Comparison of ENCODE assay signal across 8 cellular contexts in genomic region chr17:64262422-64263260, GRCh38. TPM values are rescaled to one million over a fixed set of nuclear protein-coding genes. Genes with fewer than 3 reads are reported as not detected.
A peak's percentile ranks its signal among the peaks of the same experiment; 100 is the strongest.
DNase-seq lines count a peak whose midpoint lies in the region; ATAC-seq, FAIRE-seq and TF ChIP-seq lines count a peak whose summit lies in the region.

A gene with protein sequence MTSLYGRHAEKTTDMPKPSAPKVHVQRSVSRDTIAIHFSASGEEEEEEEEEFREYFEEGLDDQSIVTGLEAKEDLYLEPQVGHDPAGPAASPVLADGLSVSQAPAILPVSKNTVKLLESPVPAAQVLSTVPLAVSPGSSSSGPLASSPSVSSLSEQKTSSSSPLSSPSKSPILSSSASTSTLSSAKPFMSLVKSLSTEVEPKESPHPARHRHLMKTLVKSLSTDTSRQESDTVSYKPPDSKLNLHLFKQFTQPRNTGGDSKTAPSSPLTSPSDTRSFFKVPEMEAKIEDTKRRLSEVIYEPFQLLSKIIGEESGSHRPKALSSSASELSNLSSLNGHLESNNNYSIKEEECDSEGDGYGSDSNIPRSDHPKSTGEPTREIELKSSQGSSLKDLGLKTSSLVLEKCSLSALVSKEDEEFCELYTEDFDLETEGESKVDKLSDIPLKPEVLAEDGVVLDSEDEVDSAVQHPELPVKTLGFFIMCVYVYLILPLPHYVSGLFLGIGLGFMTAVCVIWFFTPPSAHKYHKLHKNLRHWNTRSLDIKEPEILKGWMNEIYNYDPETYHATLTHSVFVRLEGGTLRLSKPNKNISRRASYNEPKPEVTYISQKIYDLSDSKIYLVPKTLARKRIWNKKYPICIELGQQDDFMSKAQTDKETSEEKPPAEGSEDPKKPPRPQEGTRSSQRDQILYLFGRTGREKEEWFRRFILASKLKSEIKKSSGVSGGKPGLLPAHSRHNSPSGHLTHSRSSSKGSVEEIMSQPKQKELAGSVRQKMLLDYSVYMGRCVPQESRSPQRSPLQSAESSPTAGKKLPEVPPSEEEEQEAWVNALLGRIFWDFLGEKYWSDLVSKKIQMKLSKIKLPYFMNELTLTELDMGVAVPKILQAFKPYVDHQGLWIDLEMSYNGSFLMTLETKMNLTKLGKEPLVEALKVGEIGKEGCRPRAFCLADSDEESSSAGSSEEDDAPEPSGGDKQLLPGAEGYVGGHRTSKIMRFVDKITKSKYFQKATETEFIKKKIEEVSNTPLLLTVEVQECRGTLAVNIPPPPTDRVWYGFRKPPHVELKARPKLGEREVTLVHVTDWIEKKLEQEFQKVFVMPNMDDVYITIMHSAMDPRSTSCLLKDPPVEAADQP (minus strand): TSS chr17:64263260. CDS start chr17:64214217, 49,043 bp downstream.

- ATAC-seq in GM18909 (IDR thresholded peaks at IDR 0.05; ENCODE audit: poor library complexity, unreplicated experiment), result peak; percentile 40
- peak; percentile 27 for ATAC-seq in HG03139 (IDR thresholded peaks at IDR 0.05; ENCODE audit: unreplicated experiment)
- peak; percentile 36 to 49 for ATAC-seq in activated naive CD4-positive, alpha-beta T cell treated with anti-CD3 and anti-CD28 coated beads, Interleukin-2, amount 50 U/mL, for 72 hours
- peak; percentile 76 for ATAC-seq in Right ventricle myocardium superior (ENCODE audit: poor library complexity)

- no peaks in the 10 kb centered on the region for H3K4me1 ChIP-seq in prostate gland (replicated peaks)

- intact Hi-C loops in Right ventricle myocardium superior (cut with DNase I), result loop anchor here (5.0 kb wide), 1 partner anchor 115 kb away; no protein-coding TSS in a partner anchor
- intact Hi-C loops in prostate gland (cut with DNase I), result loop anchor here (5.0 to 10.0 kb wide), 2 partner anchors 115 to 208 kb away; no protein-coding TSS in a partner anchor

- H3K9me3 Mint-ChIP-seq in activated naive CD4-positive, alpha-beta T cell treated with anti-CD3 and anti-CD28 coated beads, Interleukin-2, amount 50 U/mL, for 72 hours, result peaks cover 0 to 5% of the 10 kb centered on the region in 2 donors

- H3K36me3 Mint-ChIP-seq in activated naive CD4-positive, alpha-beta T cell treated with anti-CD3 and anti-CD28 coated beads, Interleukin-2, amount 50 U/mL, for 72 hours, result peaks cover 0 to 9% of the 10 kb centered on the region in 2 donors

- H3K27ac ChIP-seq in prostate gland, result peak within 1 kb of the TSS; percentile 82 to 89

- peak; percentile 62 for DNase-seq in AG08396 (ENCODE audit: low spot score)
- DNase-seq in SK-MEL-5 (ENCODE audit: low read depth, low spot score), result peak; percentile 34
- DNase-seq in activated naive CD4-positive, alpha-beta T cell treated with anti-CD3 and anti-CD28 coated beads, Interleukin-2, amount 50 U/mL, for 72 hours (ENCODE audit: low spot score in 2 of 2), result peak; percentile 56 to 64
- DNase-seq in Right ventricle myocardium superior, result peak; percentile 80
- DNase-seq in prostate gland (ENCODE audit: low spot score), result peak; percentile 54
- peak; percentile 61 for DNase-seq in urothelium cell line (ENCODE audit: low spot score)

- H3K27me3 ChIP-seq in prostate gland (replicated peaks; ENCODE audit: insufficient read depth), result no peaks in the 10 kb centered on the region

- peak within 1 kb of the TSS; percentile 90 to 92 for H3K27ac Mint-ChIP-seq in activated naive CD4-positive, alpha-beta T cell treated with anti-CD3 and anti-CD28 coated beads, Interleukin-2, amount 50 U/mL, for 72 hours

- no peaks in the 10 kb centered on the region for H3K36me3 ChIP-seq in prostate gland

- H3K4me3 ChIP-seq in prostate gland, result peak within 1 kb of the TSS; percentile 89 to 96

- in situ Hi-C loops in SK-MEL-5 (cut with HindIII; ENCODE audit: low pct_unique_long_range_greater_than_20kb, low sequenced_read_pairs), result no loop called here

- 1% methylated on average over 68 of the region's 87 CpGs for WGBS in prostate gland

- no peak for TF ChIP-seq CTCF in prostate gland (IDR thresholded peaks at IDR 0.05)

- no peaks in the 10 kb centered on the region for H3K9me3 ChIP-seq in prostate gland

- FAIRE-seq in urothelium cell line (lab: Jason Lieb, UNC), result no peak

- TF ChIP-seq POLR2A in prostate gland (IDR thresholded peaks at IDR 0.05), result peak; percentile 71

RNA-seq across cellular contexts. Expression of the gene that starts here (rescaled TPM):
- 28.8 and 29.6 TPM in 2 replicates for total RNA-seq in SK-MEL-5 (2014; rRNA removed; shearing (Covaris generic))
- polyA plus RNA-seq in SK-MEL-5 (2015; cell fraction: cytosol; rRNA removed), result 30.8 and 45.5 TPM in 2 replicates
- polyA plus RNA-seq in SK-MEL-5 (2015; cell fraction: nucleus; rRNA removed), result 26.2 and 32.8 TPM in 2 replicates
- 10 to 100 TPM; 12.1 to 14.7 TPM for total RNA-seq in activated naive CD4-positive, alpha-beta T cell treated with anti-CD3 and anti-CD28 coated beads, Interleukin-2, amount 50 U/mL, for 72 hours
- 54.0 TPM for total RNA-seq in Right ventricle myocardium superior
- total RNA-seq in prostate gland, result 10 to 100 TPM; 31.3 to 43.8 TPM

Comparison
In these comparisons a context has a peak if more than half of its experiments do, and no peak if none do; other contexts are left out.
1. Peak in every context shown above with its lines: DNase-seq, ATAC-seq, H3K4me3 ChIP-seq and H3K27ac ChIP-seq.